In the genomic region with DNA sequence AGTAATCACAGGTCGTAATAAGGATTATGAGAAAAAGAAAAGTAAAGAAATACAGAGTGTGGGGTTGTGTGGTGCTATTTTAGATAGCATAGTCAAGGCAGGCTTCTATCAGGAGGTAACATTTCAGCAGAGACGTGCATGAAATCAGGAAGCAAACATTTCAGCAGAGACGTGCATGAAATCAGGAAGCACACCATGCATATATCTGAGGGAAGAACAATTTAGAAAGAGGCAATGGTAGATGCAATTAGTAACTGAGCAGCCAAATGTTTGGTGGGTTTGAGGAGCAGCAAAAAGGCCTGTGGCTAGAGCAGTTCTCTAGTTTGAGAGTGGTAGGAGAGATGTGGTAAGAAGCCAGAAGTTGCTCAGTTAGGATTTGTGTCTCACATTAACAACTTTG, we compare ENCODE assay signal across 34 cellular contexts.
"Had no signal": no experiment of that assay in that cellular context is flagged by ENCODE, and none has a peak within 500 bp of the region (broad histone marks: within the 10 kb centered on the region; RNA-seq: fewer than 3 reads in every experiment).

No MANE protein-coding gene starts in this region.

- H3K36me3 Mint-ChIP-seq: activated CD4-positive, alpha-beta memory T cell treated with anti-CD3 and anti-CD28 coated beads for 36 hours; activated naive CD8-positive, alpha-beta T cell treated with anti-CD3 and anti-CD28 coated beads for 36 hours had no signal

- H3K27ac ChIP-seq: brain microvascular endothelial cell, SJCRH30, SK-N-MC, VCaP had no signal

- H3K4me3 ChIP-seq: MG63, SJCRH30, SK-N-MC had no signal

- H3K4me3 Mint-ChIP-seq: activated B cell treated with CpG ODN at 0.5 μM for 24 hours; activated CD4-positive, alpha-beta memory T cell treated with anti-CD3 and anti-CD28 coated beads for 36 hours; activated naive CD8-positive, alpha-beta T cell treated with anti-CD3 and anti-CD28 coated beads for 36 hours; activated T-cell treated with anti-CD3 and anti-CD28 coated beads, Interleukin-2, amount 50 U/mL, for 4 hours had no signal

- ATAC-seq: activated T-cell treated with anti-CD3 and anti-CD28 coated beads, Interleukin-2, amount 50 U/mL, for 4 hours; Panc1 had no signal

- H3K27ac Mint-ChIP-seq: activated B cell treated with CpG ODN at 0.5 μM for 24 hours; activated CD4-positive, alpha-beta memory T cell treated with anti-CD3 and anti-CD28 coated beads for 36 hours; activated naive CD8-positive, alpha-beta T cell treated with anti-CD3 and anti-CD28 coated beads for 36 hours had no signal

- DNase-seq: activated B cell treated with CpG ODN at 0.5 μM for 24 hours; activated CD4-positive, alpha-beta memory T cell treated with anti-CD3 and anti-CD28 coated beads for 36 hours; activated CD4-positive, alpha-beta T cell treated with anti-CD3 and anti-CD28 coated beads for 4 hours; activated CD4-positive, alpha-beta T cell treated with anti-CD3 and anti-CD28 coated beads, Interleukin-2, amount 50 U/mL, for 1 hour; activated CD4-positive, CD25-positive, alpha-beta regulatory T cell treated with anti-CD3 and anti-CD28 coated beads, Interleukin-2, amount 50 U/mL, for 72 hours; activated CD8-positive, alpha-beta memory T cell treated with anti-CD3 and anti-CD28 coated beads, Interleukin-2, amount 50 U/mL, for 4 hours; activated effector memory CD4-positive, alpha-beta T cell treated with anti-CD3 and anti-CD28 coated beads, Interleukin-2, amount 50 U/mL, for 16 hours; activated naive CD4-positive, alpha-beta T cell; activated naive CD4-positive, alpha-beta T cell treated with anti-CD3 and anti-CD28 coated beads, Interleukin-2, amount 50 U/mL, for 16 hours; activated naive CD8-positive, alpha-beta T cell treated with anti-CD3 and anti-CD28 coated beads for 36 hours; activated T-cell treated with anti-CD3 and anti-CD28 coated beads for 4 hours; activated T-cell treated with anti-CD3 and anti-CD28 coated beads, Interleukin-2, amount 50 U/mL, for 4 hours; amniotic stem cell; aorta; brain microvascular endothelial cell; central memory CD4-positive, alpha-beta T cell; Karpas-422; MG63; NCI-H1048; NCI-H1105 treated with DMSO at 0.1 percent for 48 hours; NCI-H1436; NCI-H1694; NCI-H1930; NCI-H2081 treated with DMSO at 0.1 percent for 48 hours; NCI-H345; NCI-H524 treated with DMSO at 0.1 percent for 48 hours; SHP77; SJCRH30; SW 1271; T-helper 1 cell; T1000 had no signal

- H3K9me3 Mint-ChIP-seq: activated CD4-positive, alpha-beta memory T cell treated with anti-CD3 and anti-CD28 coated beads for 36 hours; activated naive CD8-positive, alpha-beta T cell treated with anti-CD3 and anti-CD28 coated beads for 36 hours had no signal

- H3K27me3 Mint-ChIP-seq: activated B cell treated with CpG ODN at 0.5 μM for 24 hours; activated CD4-positive, alpha-beta memory T cell treated with anti-CD3 and anti-CD28 coated beads for 36 hours; activated naive CD8-positive, alpha-beta T cell treated with anti-CD3 and anti-CD28 coated beads for 36 hours had no signal

- H3K9me3 ChIP-seq: MG63, SJCRH30 had no signal

- H3K27me3 ChIP-seq: brain microvascular endothelial cell, MG63, SJCRH30 had no signal

- H3K4me1 Mint-ChIP-seq: activated B cell treated with CpG ODN at 0.5 μM for 24 hours; activated naive CD8-positive, alpha-beta T cell treated with anti-CD3 and anti-CD28 coated beads for 36 hours had no signal

- H3K4me1 ChIP-seq: SJCRH30 had no signal

- H3K36me3 ChIP-seq: brain microvascular endothelial cell, MG63, SJCRH30 had no signal
